Comparison of ENCODE assay signal across 8 cellular contexts in the genomic region with DNA sequence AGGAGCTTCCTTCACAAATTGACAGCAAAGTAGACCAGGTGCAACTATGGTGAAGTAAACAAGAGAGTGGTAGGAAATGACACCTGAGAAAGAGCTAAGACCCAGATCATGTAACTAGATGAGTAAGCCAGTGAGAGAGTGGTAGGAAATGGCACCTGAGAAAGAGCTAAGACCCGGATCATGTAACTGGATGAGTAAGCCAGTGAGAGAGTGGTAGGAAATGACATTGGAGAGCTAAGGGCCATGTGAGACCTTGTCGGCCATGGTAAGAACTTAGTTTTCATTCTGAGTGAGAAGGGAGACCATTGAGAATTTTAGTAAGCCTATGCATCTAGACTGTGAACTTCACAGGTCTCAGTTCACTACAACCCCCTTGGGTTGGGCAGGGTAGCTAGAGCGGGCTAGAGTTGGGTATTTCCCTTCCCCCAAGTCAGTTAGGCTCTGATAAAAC. TPM values are rescaled to one million over a fixed set of nuclear protein-coding genes. Genes with fewer than 3 reads are reported as not detected.
DNase-seq lines count a peak whose midpoint lies in the region; ATAC-seq and TF ChIP-seq lines count a peak whose summit lies in the region.

No MANE protein-coding gene starts in this region.

- H3K36me3 ChIP-seq in GM06990 (ENCODE audit: control insufficient read depth, insufficient read depth, low read length) (no peaks in the 10 kb centered on the region), gastroesophageal sphincter (no peaks in the 10 kb centered on the region)
- no peaks in the 10 kb centered on the region for H3K36me3 ChIP-seq in naive thymus-derived CD4-positive, alpha-beta T cell (ENCODE audit: control insufficient read depth in 2 of 3, insufficient read depth in 3 of 3, low read length in 3 of 3)

- intact Hi-C loops in activated CD4-positive, alpha-beta memory T cell treated with anti-CD3 and anti-CD28 coated beads for 36 hours (cut with micrococcal nuclease), result loop anchor here (1.0 to 5.0 kb wide), 15 partner anchors 13 to 1116 kb away; a partner anchor contains a TSS
- intact Hi-C loops in naive thymus-derived CD4-positive, alpha-beta T cell (cut with micrococcal nuclease), result loop anchor here (1.0 kb wide), 5 partner anchors 26 to 1117 kb away; a partner anchor contains a TSS
- intact Hi-C loops in cardiac septum (cut with DNase I), result no loop called here

- peaks cover 48% of the 10 kb centered on the region for H3K4me1 Mint-ChIP-seq in activated CD4-positive, alpha-beta memory T cell treated with anti-CD3 and anti-CD28 coated beads for 36 hours (ENCODE audit: low read depth)
- peaks cover 20 to 80% (median 71%) of the 10 kb centered on the region in 7 donors for H3K4me1 Mint-ChIP-seq in naive thymus-derived CD4-positive, alpha-beta T cell

- H3K4me3 Mint-ChIP-seq in activated CD4-positive, alpha-beta memory T cell treated with anti-CD3 and anti-CD28 coated beads for 36 hours, result peak overlapping the region; percentile 65
- H3K4me3 Mint-ChIP-seq in naive thymus-derived CD4-positive, alpha-beta T cell, result peak overlapping the region; percentile 35 to 82 (median 62)

- peak; percentile 51 for DNase-seq in GM06990 (ENCODE audit: extremely low read depth, insufficient read length)
- DNase-seq in activated CD4-positive, alpha-beta memory T cell treated with anti-CD3 and anti-CD28 coated beads for 36 hours, result peak; percentile 69
- peak in 8 of 9 donors; percentile 40 to 82 (median 76) for DNase-seq in naive thymus-derived CD4-positive, alpha-beta T cell
- no peak for DNase-seq in NCI-H1105 (lab: John Stamatoyannopoulos, UW)
- no peak for DNase-seq in cardiac septum (ENCODE audit: low spot score)

- CTCF ChIA-PET in activated CD4-positive, alpha-beta memory T cell treated with anti-CD3 and anti-CD28 coated beads for 36 hours (lab: Charles Lee), result interaction anchor here (0.7 to 2.4 kb wide), 9 partner anchors 16 to 169 kb away, joined by 3 to 9 read pairs (median 4); a partner anchor contains a TSS
- CTCF ChIA-PET in naive thymus-derived CD4-positive, alpha-beta T cell (lab: Charles Lee), result interaction anchor here (0.7 kb wide), 1 partner anchor 46 kb away, joined by 3 read pairs; no protein-coding TSS in a partner anchor

- peak overlapping the region; percentile 43 for H3K4me3 ChIP-seq in GM06990 (replicated peaks; ENCODE audit: low read depth, low read length)
- H3K4me3 ChIP-seq in naive thymus-derived CD4-positive, alpha-beta T cell (ENCODE audit: low read length), result peak overlapping the region; percentile 17
- H3K4me3 ChIP-seq in gastroesophageal sphincter, result no peak overlapping the region

- POLR2A ChIA-PET in activated CD4-positive, alpha-beta memory T cell treated with anti-CD3 and anti-CD28 coated beads for 36 hours (lab: Charles Lee), result interaction anchor here (0.7 to 2.3 kb wide), 11 partner anchors 9 to 168 kb away, joined by 3 to 18 read pairs (median 5); a partner anchor contains a TSS
- POLR2A ChIA-PET in naive thymus-derived CD4-positive, alpha-beta T cell (lab: Charles Lee), result interaction anchor here (0.6 to 7.6 kb wide), 16 partner anchors 9 to 309 kb away, joined by 3 to 73 read pairs (median 6); a partner anchor contains a TSS

- TF ChIP-seq EP300 in gastroesophageal sphincter (IDR thresholded peaks at IDR 0.05), result no peak

- TF ChIP-seq CTCF in GM06990 (IDR thresholded peaks at IDR 0.05; ENCODE audit: insufficient read depth, low read length, poor library complexity, severe bottlenecking), result no peak
- no peak for TF ChIP-seq CTCF in gastroesophageal sphincter (IDR thresholded peaks at IDR 0.05)

- no peaks in the 10 kb centered on the region for H3K36me3 Mint-ChIP-seq in activated CD4-positive, alpha-beta memory T cell treated with anti-CD3 and anti-CD28 coated beads for 36 hours
- peaks cover 0 to 21% (median 2%) of the 10 kb centered on the region in 5 donors for H3K36me3 Mint-ChIP-seq in naive thymus-derived CD4-positive, alpha-beta T cell

- H3K4me1 ChIP-seq in naive thymus-derived CD4-positive, alpha-beta T cell (ENCODE audit: control insufficient read depth in 2 of 2, insufficient read depth in 2 of 2, low read length in 2 of 2), result peaks cover 54 to 62% of the 10 kb centered on the region in 2 donors
- H3K4me1 ChIP-seq in gastroesophageal sphincter, result peaks cover 2 to 6% (median 2%) of the 10 kb centered on the region in 3 donors

- no peaks in the 10 kb centered on the region for H3K27me3 ChIP-seq in GM06990 (replicated peaks; ENCODE audit: control insufficient read depth, insufficient read depth, low read length)
- H3K27me3 ChIP-seq in naive thymus-derived CD4-positive, alpha-beta T cell (ENCODE audit: control insufficient read depth in 2 of 2, insufficient read depth in 2 of 2, low read length in 2 of 2), result no peaks in the 10 kb centered on the region
- peaks cover 23% of the 10 kb centered on the region for H3K27me3 ChIP-seq in gastroesophageal sphincter

- no peaks in the 10 kb centered on the region for H3K9me3 ChIP-seq in naive thymus-derived CD4-positive, alpha-beta T cell (ENCODE audit: control insufficient read depth in 2 of 3, low read length in 3 of 3)
- no peaks in the 10 kb centered on the region for H3K9me3 ChIP-seq in gastroesophageal sphincter

- TF ChIP-seq POLR2A in gastroesophageal sphincter (IDR thresholded peaks at IDR 0.05), result no peak

- WGBS in gastroesophageal sphincter (ENCODE audit: low coverage in 1 of 2), 2 donors, result 42 to 78% methylated on average over 2 of the region's 3 CpGs

- H3K27ac Mint-ChIP-seq in activated CD4-positive, alpha-beta memory T cell treated with anti-CD3 and anti-CD28 coated beads for 36 hours, result peak overlapping the region; percentile 93
- H3K27ac Mint-ChIP-seq in naive thymus-derived CD4-positive, alpha-beta T cell, result peak overlapping the region; percentile 87 to 98 (median 96)

- H3K27me3 Mint-ChIP-seq in activated CD4-positive, alpha-beta memory T cell treated with anti-CD3 and anti-CD28 coated beads for 36 hours, result no peaks in the 10 kb centered on the region
- H3K27me3 Mint-ChIP-seq in naive thymus-derived CD4-positive, alpha-beta T cell, result no peaks in the 10 kb centered on the region

- H3K27ac ChIP-seq in naive thymus-derived CD4-positive, alpha-beta T cell (ENCODE audit: low read depth, low read length), result peak overlapping the region; percentile 77
- H3K27ac ChIP-seq in gastroesophageal sphincter, result no peak overlapping the region

- H3K9me3 Mint-ChIP-seq in activated CD4-positive, alpha-beta memory T cell treated with anti-CD3 and anti-CD28 coated beads for 36 hours, result no peaks in the 10 kb centered on the region
- peaks cover 0 to 5% (median 0%) of the 10 kb centered on the region in 11 donors for H3K9me3 Mint-ChIP-seq in naive thymus-derived CD4-positive, alpha-beta T cell

- ATAC-seq in GM21423 (IDR thresholded peaks at IDR 0.05; ENCODE audit: unreplicated experiment) (peak; percentile 98), HG03565 (IDR thresholded peaks at IDR 0.05; ENCODE audit: unreplicated experiment) (peak; percentile 99), gastroesophageal sphincter (no peak)
- ATAC-seq in naive thymus-derived CD4-positive, alpha-beta T cell, result peak; percentile 91

RNA-seq across cellular contexts. Expression of a gene that starts 5.4 kb away (rescaled TPM):
- total RNA-seq in activated CD4-positive, alpha-beta memory T cell treated with anti-CD3 and anti-CD28 coated beads for 36 hours, result 10 to 100 TPM; 15.8 to 18.4 TPM
- 10 to 100 TPM; 28.8 to 79.0 (median 49.5) TPM for total RNA-seq in naive thymus-derived CD4-positive, alpha-beta T cell
- 10 to 100 TPM; 14.0 TPM for polyA plus RNA-seq in naive thymus-derived CD4-positive, alpha-beta T cell
- total RNA-seq in cardiac septum (11.0 TPM), gastroesophageal sphincter (10 to 100 TPM; 14.8 to 41.4 (median 23.0) TPM)

RNA-seq across cellular contexts. Expression of a gene that starts 43.2 kb away (rescaled TPM):
- total RNA-seq in activated CD4-positive, alpha-beta memory T cell treated with anti-CD3 and anti-CD28 coated beads for 36 hours, result 10 to 100 TPM; 39.5 to 43.2 TPM
- total RNA-seq in naive thymus-derived CD4-positive, alpha-beta T cell, result 10 to 100 TPM; 24.1 to 32.7 (median 27.1) TPM
- polyA plus RNA-seq in naive thymus-derived CD4-positive, alpha-beta T cell, result 10 to 100 TPM; 27.6 to 37.3 TPM
- 19.1 TPM for total RNA-seq in cardiac septum
- total RNA-seq in gastroesophageal sphincter, result 10 to 100 TPM; 12.2 to 22.7 (median 16.8) TPM

RNA-seq across cellular contexts. Expression of a gene that starts 55.5 kb away (rescaled TPM):
- 100 to 1,000 TPM; 231 to 236 TPM for total RNA-seq in activated CD4-positive, alpha-beta memory T cell treated with anti-CD3 and anti-CD28 coated beads for 36 hours
- total RNA-seq in naive thymus-derived CD4-positive, alpha-beta T cell, result 100 to 1,000 TPM; 129 to 172 (median 160) TPM
- polyA plus RNA-seq in naive thymus-derived CD4-positive, alpha-beta T cell, result 100 to 1,000 TPM in 1 of 2 donors, 10 to 100 TPM in 1; 78.2 to 138 TPM
- total RNA-seq in cardiac septum, result 120 TPM
- 100 to 1,000 TPM; 107 to 159 (median 130) TPM for total RNA-seq in gastroesophageal sphincter

Comparison
In these comparisons a context has a peak if more than half of its experiments do, and no peak if none do; other contexts are left out.
1. DNase-seq: peak in GM06990 (single experiment), activated CD4-positive, alpha-beta memory T cell treated with anti-CD3 and anti-CD28 coated beads for 36 hours (single experiment) and naive thymus-derived CD4-positive, alpha-beta T cell (8 of 9); none in NCI-H1105 (single experiment) and cardiac septum (single experiment).
2. H3K4me3 ChIP-seq: peak in GM06990 (single experiment) and naive thymus-derived CD4-positive, alpha-beta T cell (single experiment); none in gastroesophageal sphincter (0 of 2).